ENCODE assay signal across 1 cellular context in the genomic region with DNA sequence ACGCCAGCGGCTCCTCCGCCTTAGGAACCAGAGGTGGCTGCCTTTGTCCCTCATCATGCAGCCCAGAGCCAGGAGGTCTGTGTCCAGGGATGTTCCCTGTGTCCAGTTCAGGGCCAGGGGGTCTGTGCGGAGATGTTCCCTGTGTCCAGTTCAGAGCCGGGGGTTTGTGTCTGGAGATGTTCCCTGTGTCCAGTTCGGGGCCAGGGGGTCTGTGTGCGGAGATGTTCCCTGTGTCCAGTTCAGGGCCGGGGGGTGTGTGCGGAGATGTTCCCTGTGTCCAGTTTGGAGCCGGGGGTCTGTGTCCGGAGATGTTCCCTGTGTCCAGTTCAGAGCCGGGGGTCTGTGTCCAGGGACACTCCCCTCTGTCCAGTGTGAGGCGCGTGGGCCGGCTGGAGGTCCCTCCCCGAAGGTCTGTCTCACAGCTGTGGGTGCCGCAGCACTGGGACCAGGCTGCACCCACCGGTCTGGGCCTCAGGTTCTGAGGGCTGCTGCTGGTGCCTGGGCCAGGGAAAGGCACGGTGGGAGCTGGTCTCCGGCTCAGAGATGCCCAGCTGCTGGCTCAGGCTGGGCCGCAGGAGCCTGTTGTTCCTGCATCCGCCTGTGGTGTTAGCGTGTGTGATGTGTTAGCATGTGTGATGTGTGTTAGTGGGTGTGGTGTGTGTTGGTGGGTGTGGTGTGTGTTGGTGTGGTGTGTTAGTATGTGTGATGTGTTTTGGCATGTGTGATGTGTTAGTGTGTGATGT.
TF ChIP-seq lines count a peak whose summit lies in the region.

No MANE protein-coding gene starts in this region.

TF ChIP-seq in H1, 55 proteins besides CTCF, POLR2A, EP300 and RAD21:
- TF ChIP-seq RBBP5 (IDR thresholded peaks at IDR 0.05; ENCODE audit: borderline replicate concordance, low read depth, low read length) (no peak), YY1 (IDR thresholded peaks at IDR 0.05; ENCODE audit: low read depth, low read length) (no peak), CHD7 (IDR thresholded peaks at IDR 0.05; ENCODE audit: insufficient replicate concordance, low read length) (no peak), SP1 (IDR thresholded peaks at IDR 0.05; ENCODE audit: low read depth, low read length) (no peak), TAF1 (IDR thresholded peaks at IDR 0.05; ENCODE audit: low read depth, low read length) (no peak), SIN3A (conservative IDR thresholded peaks at IDR 0.05 in 1 of 2, IDR thresholded peaks at IDR 0.05 in 1 of 2; ENCODE audit: low read depth in 1 of 2, low read length in 2 of 2) (no peak), SP2 (IDR thresholded peaks at IDR 0.05; ENCODE audit: low read length) (no peak), EZH2 (IDR thresholded peaks at IDR 0.05; ENCODE audit: low read depth, low read length, severe bottlenecking) (no peak), TCF12 (IDR thresholded peaks at IDR 0.05; ENCODE audit: low read depth, low read length) (no peak), GTF2F1 (IDR thresholded peaks at IDR 0.05; ENCODE audit: borderline replicate concordance, low read depth, low read length) (no peak), MAX (IDR thresholded peaks at IDR 0.05) (no peak), JUN (IDR thresholded peaks at IDR 0.05; ENCODE audit: low read depth, low read length) (no peak), NANOG (IDR thresholded peaks at IDR 0.05; ENCODE audit: insufficient read depth, low read depth, low read length, poor library complexity, severe bottlenecking) (no peak), RNF2 (IDR thresholded peaks at IDR 0.05; ENCODE audit: borderline replicate concordance, low read depth, low read length, missing control alignments, poor library complexity, severe bottlenecking) (no peak), BCL11A (IDR thresholded peaks at IDR 0.05; ENCODE audit: low read depth in 2 of 2, low read length in 2 of 2) (no peak), PHF8 (conservative IDR thresholded peaks at IDR 0.05; ENCODE audit: low read depth, low read length) (no peak)
- TF ChIP-seq, protein P1, sequence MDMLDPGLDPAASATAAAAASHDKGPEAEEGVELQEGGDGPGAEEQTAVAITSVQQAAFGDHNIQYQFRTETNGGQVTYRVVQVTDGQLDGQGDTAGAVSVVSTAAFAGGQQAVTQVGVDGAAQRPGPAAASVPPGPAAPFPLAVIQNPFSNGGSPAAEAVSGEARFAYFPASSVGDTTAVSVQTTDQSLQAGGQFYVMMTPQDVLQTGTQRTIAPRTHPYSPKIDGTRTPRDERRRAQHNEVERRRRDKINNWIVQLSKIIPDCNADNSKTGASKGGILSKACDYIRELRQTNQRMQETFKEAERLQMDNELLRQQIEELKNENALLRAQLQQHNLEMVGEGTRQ (IDR thresholded peaks at IDR 0.05; ENCODE audit: low read length): no peak
